1 cellular context compared by ENCODE assay signal in the genomic region with DNA sequence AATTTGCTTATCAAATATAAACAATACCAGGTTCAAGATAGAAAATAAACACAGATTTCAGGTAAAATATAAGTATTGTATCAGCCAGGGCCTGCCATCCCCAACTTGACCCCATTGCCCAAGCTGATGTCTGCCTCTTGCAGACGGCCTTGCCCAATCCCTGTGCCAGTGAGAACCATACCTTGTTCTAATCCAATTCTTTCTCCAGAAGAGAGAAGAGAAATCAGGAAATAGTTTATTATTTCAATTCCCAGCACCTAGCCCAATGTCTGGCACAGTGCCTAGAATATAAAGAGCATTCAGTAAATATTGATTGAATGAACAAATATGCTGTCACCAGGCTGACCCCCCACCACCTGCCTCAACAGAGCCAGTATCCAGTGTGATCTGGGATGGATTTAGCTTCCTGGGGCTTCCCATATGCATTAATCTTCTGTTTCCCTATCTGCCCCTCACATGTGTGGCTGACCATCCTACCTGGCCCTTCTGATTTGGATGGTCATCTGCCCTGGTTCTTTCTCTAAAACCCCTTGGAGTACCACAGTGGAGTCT. TPM values are rescaled to one million over a fixed set of nuclear protein-coding genes. Genes with fewer than 3 reads are reported as not detected.
"Had no signal": no experiment of that assay in that cellular context is flagged by ENCODE, and none has a peak within 500 bp of the region (broad histone marks: within the 10 kb centered on the region; RNA-seq: fewer than 3 reads in every experiment).

No MANE protein-coding gene starts in this region.

RNA-seq across cellular contexts. Expression of a gene that starts 39.7 kb away (rescaled TPM):
- total RNA-seq: MCF 10A had no signal
